ENCODE assay signal across 7 cellular contexts in genomic region chr3:117059054-117059989, GRCh38.
DNase-seq lines count a peak whose midpoint lies in the region; ATAC-seq, FAIRE-seq and TF ChIP-seq lines count a peak whose summit lies in the region.

No MANE protein-coding gene starts in this region.

- no peaks in the 10 kb centered on the region for H3K36me3 ChIP-seq in osteoblast (ENCODE audit: insufficient read depth, low read length)

- H3K4me2 ChIP-seq in osteoblast (ENCODE audit: insufficient read depth, low read length), result no peak overlapping the region

- ATAC-seq in GM21723 (IDR thresholded peaks at IDR 0.05; ENCODE audit: unreplicated experiment) (peak; percentile 49), HG02642 (IDR thresholded peaks at IDR 0.05; ENCODE audit: poor library complexity, unreplicated experiment) (no peak)

- no peaks in the 10 kb centered on the region for H3K9me3 ChIP-seq in osteoblast (ENCODE audit: low read depth, low read length)

- H2AFZ ChIP-seq in osteoblast (ENCODE audit: low read length), result no peak overlapping the region

- H3K27ac ChIP-seq in osteoblast (ENCODE audit: low read depth, low read length), result no peak overlapping the region

- H3K79me2 ChIP-seq in osteoblast (ENCODE audit: insufficient read depth, low read length), result no peaks in the 10 kb centered on the region

- FAIRE-seq in colon (lab: Jason Lieb, UNC), result peak; percentile 80

- no peaks in the 10 kb centered on the region for H4K20me1 ChIP-seq in osteoblast (ENCODE audit: insufficient read depth, low read length)

- H3K27me3 ChIP-seq in osteoblast (ENCODE audit: insufficient read depth, low read length), result no peaks in the 10 kb centered on the region

- DNase-seq in NCI-H2227 (lab: John Stamatoyannopoulos, UW; ENCODE audit: unreplicated experiment), result peak; percentile 59
- DNase-seq in osteoblast (ENCODE audit: insufficient read length, low spot score, missing footprints), result no peak
- no peak for DNase-seq in stimulated activated CD8-positive, alpha-beta memory T cell treated with anti-CD3 and anti-CD28 coated beads, Interleukin-4, amount 100 ng/mL, for 48 hours
- DNase-seq in stimulated activated naive CD4-positive, alpha-beta T cell (lab: John Stamatoyannopoulos, UW), result no peak

- H3K4me1 ChIP-seq in osteoblast (ENCODE audit: insufficient read depth, low read length), result no peaks in the 10 kb centered on the region

- peak; percentile 59 for TF ChIP-seq CTCF in osteoblast (IDR thresholded peaks at IDR 0.05; ENCODE audit: extremely low read depth, low read depth, low read length)

- H3K4me3 ChIP-seq in osteoblast (ENCODE audit: insufficient read depth, low read length), result no peak overlapping the region
